32 cellular contexts compared by ENCODE assay signal in genomic region chr7:139515266-139515665, GRCh38. TPM values are rescaled to one million over a fixed set of nuclear protein-coding genes. Genes with fewer than 3 reads are reported as not detected.
"Had no signal": no experiment of that assay in that cellular context is flagged by ENCODE, and none has a peak within 500 bp of the region (broad histone marks: within the 10 kb centered on the region; RNA-seq: fewer than 3 reads in every experiment).

No MANE protein-coding gene starts in this region.

- H3K9me3 Mint-ChIP-seq: activated CD4-positive, alpha-beta memory T cell treated with anti-CD3 and anti-CD28 coated beads, Interleukin-2, amount 10 ng/mL, durations not matched to agents 7 days and 5 days; activated naive CD4-positive, alpha-beta T cell treated with anti-CD3 and anti-CD28 coated beads, Interleukin-2, amount 10 ng/mL, durations not matched to agents 7 days and 5 days; activated naive CD8-positive, alpha-beta T cell treated with anti-CD3 and anti-CD28 coated beads, Interleukin-2, amount 10 ng/mL, durations not matched to agents 7 days and 5 days; activated T-helper 17 cell treated with anti-CD3 and anti-CD28 coated beads, Interleukin-2, amount 50 U/mL, for 72 hours had no signal

- H3K4me1 ChIP-seq: adrenal gland had no signal

- H3K27ac Mint-ChIP-seq: activated CD4-positive, alpha-beta memory T cell treated with anti-CD3 and anti-CD28 coated beads, Interleukin-2, amount 10 ng/mL, durations not matched to agents 7 days and 5 days; activated CD4-positive, alpha-beta T cell treated with anti-CD3 and anti-CD28 coated beads for 36 hours; activated naive CD4-positive, alpha-beta T cell treated with anti-CD3 and anti-CD28 coated beads, Interleukin-2, amount 10 ng/mL, durations not matched to agents 7 days and 5 days; activated naive CD8-positive, alpha-beta T cell treated with anti-CD3 and anti-CD28 coated beads, Interleukin-2, amount 10 ng/mL, durations not matched to agents 7 days and 5 days; activated T-helper 17 cell treated with anti-CD3 and anti-CD28 coated beads, Interleukin-2, amount 50 U/mL, for 72 hours had no signal

- H3K27me3 Mint-ChIP-seq: activated CD4-positive, alpha-beta T cell treated with anti-CD3 and anti-CD28 coated beads for 36 hours; activated T-helper 17 cell treated with anti-CD3 and anti-CD28 coated beads, Interleukin-2, amount 50 U/mL, for 72 hours had no signal

- DNase-seq: activated CD4-positive, alpha-beta memory T cell treated with anti-CD3 and anti-CD28 coated beads, Interleukin-2, amount 10 ng/mL, durations not matched to agents 7 days and 5 days; activated CD4-positive, alpha-beta T cell treated with anti-CD3 and anti-CD28 coated beads for 36 hours; activated CD4-positive, alpha-beta T cell treated with anti-CD3 and anti-CD28 coated beads, Interleukin-2, amount 50 U/mL, for 1 hour; activated gamma-delta T cell; activated naive CD4-positive, alpha-beta T cell treated with anti-CD3 and anti-CD28 coated beads, Interleukin-2, amount 10 ng/mL, durations not matched to agents 7 days and 5 days; activated naive CD8-positive, alpha-beta T cell treated with anti-CD3 and anti-CD28 coated beads, Interleukin-2, amount 10 ng/mL, durations not matched to agents 7 days and 5 days; activated T-cell treated with anti-CD3 and anti-CD28 coated beads for 4 hours; activated T-cell treated with anti-CD3 and anti-CD28 coated beads, Interleukin-2, amount 50 U/mL, for 48 hours; adrenal gland; anterior cingulate cortex; caudate nucleus; KG1; NCI-H1048; NCI-H1694; NCI-H2029; NCI-H2107; NCI-H2171 treated with DMSO at 0.1 percent for 48 hours; NCI-H345; NCI-H510A; NCI-H526 treated with DMSO at 0.1 percent for 48 hours; NCI-H82; SIG-M5; T-helper 1 cell had no signal

- H3K27ac ChIP-seq: adrenal gland, SK-N-MC, VCaP had no signal

- ATAC-seq: activated CD4-positive, alpha-beta T cell treated with anti-CD3 and anti-CD28 coated beads for 36 hours; activated T-helper 17 cell treated with anti-CD3 and anti-CD28 coated beads, Interleukin-2, amount 50 U/mL, for 72 hours had no signal

- H3K4me1 Mint-ChIP-seq: activated CD4-positive, alpha-beta T cell treated with anti-CD3 and anti-CD28 coated beads for 36 hours; activated naive CD4-positive, alpha-beta T cell treated with anti-CD3 and anti-CD28 coated beads, Interleukin-2, amount 10 ng/mL, durations not matched to agents 7 days and 5 days; activated T-helper 17 cell treated with anti-CD3 and anti-CD28 coated beads, Interleukin-2, amount 50 U/mL, for 72 hours had no signal

- H3K36me3 Mint-ChIP-seq: activated naive CD4-positive, alpha-beta T cell treated with anti-CD3 and anti-CD28 coated beads, Interleukin-2, amount 10 ng/mL, durations not matched to agents 7 days and 5 days; activated naive CD8-positive, alpha-beta T cell treated with anti-CD3 and anti-CD28 coated beads, Interleukin-2, amount 10 ng/mL, durations not matched to agents 7 days and 5 days had no signal

- H3K36me3 ChIP-seq: adrenal gland had no signal

- H3K9me3 ChIP-seq: adrenal gland had no signal

- H3K4me3 Mint-ChIP-seq: activated CD4-positive, alpha-beta memory T cell treated with anti-CD3 and anti-CD28 coated beads, Interleukin-2, amount 10 ng/mL, durations not matched to agents 7 days and 5 days; activated CD4-positive, alpha-beta T cell treated with anti-CD3 and anti-CD28 coated beads for 36 hours; activated naive CD4-positive, alpha-beta T cell treated with anti-CD3 and anti-CD28 coated beads, Interleukin-2, amount 10 ng/mL, durations not matched to agents 7 days and 5 days; activated naive CD8-positive, alpha-beta T cell treated with anti-CD3 and anti-CD28 coated beads, Interleukin-2, amount 10 ng/mL, durations not matched to agents 7 days and 5 days; activated T-helper 17 cell treated with anti-CD3 and anti-CD28 coated beads, Interleukin-2, amount 50 U/mL, for 72 hours had no signal

- H3K27me3 ChIP-seq: adrenal gland had no signal

- H3K4me3 ChIP-seq: adrenal gland, SK-N-MC had no signal

RNA-seq across cellular contexts. Expression of gene CLEC2L, which starts 8.2 kb away (rescaled TPM):
- total RNA-seq: activated CD4-positive, alpha-beta memory T cell treated with anti-CD3 and anti-CD28 coated beads, Interleukin-2, amount 10 ng/mL, durations not matched to agents 7 days and 5 days; activated CD4-positive, alpha-beta T cell treated with anti-CD3 and anti-CD28 coated beads for 36 hours; activated CD8-positive, alpha-beta memory T cell treated with anti-CD3 and anti-CD28 coated beads for 36 hours; activated naive CD8-positive, alpha-beta T cell treated with anti-CD3 and anti-CD28 coated beads, Interleukin-2, amount 10 ng/mL, durations not matched to agents 7 days and 5 days; activated T-helper 17 cell treated with anti-CD3 and anti-CD28 coated beads, Interleukin-2, amount 50 U/mL, for 72 hours; LHCN-M2; M059J; OCI-LY7; RPMI7951; T-helper 2 cell treated with Interferon-gamma antibody and Interleukin-4, amounts not matched to agents 100 ng/mL and 5 ng/mL, for 36 hours had no signal
- polyA plus RNA-seq: adrenal gland had no signal

RNA-seq across cellular contexts. Expression of gene KLRG2, which starts 31.8 kb away (rescaled TPM):
- total RNA-seq: activated CD4-positive, alpha-beta memory T cell treated with anti-CD3 and anti-CD28 coated beads, Interleukin-2, amount 10 ng/mL, durations not matched to agents 7 days and 5 days; activated naive CD8-positive, alpha-beta T cell treated with anti-CD3 and anti-CD28 coated beads, Interleukin-2, amount 10 ng/mL, durations not matched to agents 7 days and 5 days; activated T-helper 17 cell treated with anti-CD3 and anti-CD28 coated beads, Interleukin-2, amount 50 U/mL, for 72 hours; LHCN-M2; OCI-LY7; RPMI7951 had no signal
